ENCODE assay signal across 22 cellular contexts in the genomic region with DNA sequence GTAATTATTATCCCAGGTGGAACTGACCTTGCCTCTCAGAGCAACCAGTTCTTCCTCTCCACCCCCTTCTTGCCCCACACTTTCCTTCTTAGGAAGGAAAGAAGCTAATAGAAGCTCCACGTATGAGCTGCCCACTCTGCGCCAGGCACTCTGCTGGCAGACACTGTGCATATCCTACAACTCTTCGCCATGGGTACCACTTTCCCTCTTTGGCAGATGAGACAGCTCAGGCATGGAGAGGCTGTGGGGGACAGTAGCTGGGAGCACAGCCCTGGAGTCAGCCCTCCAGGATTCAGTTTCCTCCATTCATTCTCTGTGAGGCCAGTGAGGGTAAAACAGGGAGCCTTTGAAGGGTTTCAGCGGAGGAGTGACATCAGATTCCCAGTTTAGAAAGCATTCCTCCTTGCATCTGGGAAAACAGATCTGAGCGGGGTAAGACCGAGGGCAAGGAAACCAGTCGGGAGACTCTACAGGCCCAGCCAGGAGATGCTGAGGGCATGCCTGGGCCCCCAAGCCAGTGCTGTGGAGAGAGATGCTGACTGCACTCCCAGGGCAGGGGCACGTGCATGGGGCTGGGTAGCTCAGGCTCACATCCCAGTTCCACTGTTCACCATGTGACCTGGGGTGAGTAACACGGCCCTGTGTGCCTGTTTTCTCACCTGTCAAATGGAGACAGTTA. TPM values are rescaled to one million over a fixed set of nuclear protein-coding genes. Genes with fewer than 3 reads are reported as not detected.
DNase-seq lines count a peak whose midpoint lies in the region; ATAC-seq and TF ChIP-seq lines count a peak whose summit lies in the region.
"Had no signal": no experiment of that assay in that cellular context is flagged by ENCODE, and none has a peak within 500 bp of the region (broad histone marks: within the 10 kb centered on the region; RNA-seq: fewer than 3 reads in every experiment).

No MANE protein-coding gene starts in this region.

- peak overlapping the region in 3 of 5 donors; percentile 18 to 71 (median 32) for H3K27ac ChIP-seq in adrenal gland
- peak overlapping the region in 56 of 59 donors; percentile 19 to 84 (median 67) for H3K27ac ChIP-seq in dorsolateral prefrontal cortex
- H3K27ac ChIP-seq in stomach: peak overlapping the region in 1 of 5 donors; percentile 29
- no peak overlapping the region for H3K27ac ChIP-seq in WERI-Rb-1
- H3K27ac ChIP-seq: Peyer's patch, SJSA1 had no signal

- intact Hi-C loops in adrenal gland (cut with DNase I) (no loop called here), dorsolateral prefrontal cortex (cut with DNase I) (no loop called here), stomach (cut with DNase I; ENCODE audit: low total_unique reads) (loop anchor here (10.0 kb wide), 1 partner anchor 103 kb away; no protein-coding TSS in a partner anchor)

- no peak for TF ChIP-seq POLR2A in adrenal gland (IDR thresholded peaks at IDR 0.05)
- TF ChIP-seq POLR2A in stomach (IDR thresholded peaks at IDR 0.05): no peak

- no peak for TF ChIP-seq EP300 in stomach (IDR thresholded peaks at IDR 0.05)

- ATAC-seq in GM21515 (IDR thresholded peaks at IDR 0.05; ENCODE audit: unreplicated experiment): no peak
- ATAC-seq: CD8-positive, alpha-beta T cell; left colon had no signal

- no peak overlapping the region for H3K4me3 ChIP-seq in adrenal gland
- H3K4me3 ChIP-seq in dorsolateral prefrontal cortex: no peak overlapping the region
- H3K4me3 ChIP-seq in stomach: no peak overlapping the region
- no peak overlapping the region for H3K4me3 ChIP-seq in WERI-Rb-1 (ENCODE audit: low read depth, low read length)
- H3K4me3 ChIP-seq: Peyer's patch, SJSA1 had no signal

- H3K4me1 ChIP-seq in adrenal gland (replicated peaks in 1 of 2) (peaks cover 45% of the 10 kb centered on the region in 2 donors), stomach (peaks cover 0 to 21% (median 7%) of the 10 kb centered on the region in 4 donors)
- H3K4me1 ChIP-seq: Peyer's patch, SJSA1 had no signal

- WGBS in adrenal gland, 4 donors: 72 to 90% (median 85%) methylated on average over 9 of the region's 9 CpGs
- 75 to 88% (median 86%) methylated on average over 9 of the region's 9 CpGs for WGBS in stomach, 5 donors

- peak in 1 of 7 donors; percentile 13 for DNase-seq in adrenal gland
- peak in 4 of 10 donors; percentile 32 to 47 (median 38) for DNase-seq in dorsolateral prefrontal cortex
- peak; percentile 36 for DNase-seq in midbrain (lab: John Stamatoyannopoulos, UW)
- DNase-seq in stomach: peak; percentile 20
- DNase-seq in HuH-7 (ENCODE audit: low spot score): no peak
- DNase-seq in WERI-Rb-1: no peak
- DNase-seq: activated B cell treated with CpG ODN at 0.5 μM for 24 hours; activated CD4-positive, alpha-beta memory T cell treated with anti-CD3 and anti-CD28 coated beads, Interleukin-2, amount 10 ng/mL, durations not matched to agents 7 days and 5 days; activated naive CD4-positive, alpha-beta T cell treated with anti-CD3 and anti-CD28 coated beads, Interleukin-2, amount 10 ng/mL, durations not matched to agents 7 days and 5 days; CD8-positive, alpha-beta T cell; dermis blood vessel endothelial cell; DMS53; KBM-7; left colon; MV-4-11; NCI-H187 treated with DMSO at 0.1 percent for 48 hours; NCI-H446 treated with DMSO at 0.1 percent for 48 hours; stimulated activated CD4-positive, alpha-beta T cell treated with anti-CD3 and anti-CD28 coated beads, Interleukin-4, amount 100 ng/mL, for 4 hours; T-helper 2 cell had no signal

- H3K9me3 ChIP-seq in adrenal gland (replicated peaks in 1 of 3): no peaks in the 10 kb centered on the region
- H3K9me3 ChIP-seq in stomach: no peaks in the 10 kb centered on the region
- H3K9me3 ChIP-seq in WERI-Rb-1 (ENCODE audit: severe bottlenecking): no peaks in the 10 kb centered on the region
- H3K9me3 ChIP-seq: Peyer's patch, SJSA1 had no signal

- peaks cover 0 to 9% of the 10 kb centered on the region in 2 donors for H3K36me3 ChIP-seq in adrenal gland (replicated peaks in 1 of 2)
- peaks cover 0 to 43% (median 36%) of the 10 kb centered on the region in 4 donors for H3K36me3 ChIP-seq in stomach
- H3K36me3 ChIP-seq in WERI-Rb-1: 0 out of 2 replicates have a peak, but pooled peaks cover 4% of the 10 kb centered on the region

- no peak for TF ChIP-seq CTCF in adrenal gland (IDR thresholded peaks at IDR 0.05)
- TF ChIP-seq CTCF in dorsolateral prefrontal cortex (IDR thresholded peaks at IDR 0.05 in 54 of 56, conservative IDR thresholded peaks at IDR 0.05 in 2 of 56; ENCODE audit: low read depth in 1 of 56, partially characterized antibody in 56 of 56): no peak
- TF ChIP-seq CTCF in stomach (IDR thresholded peaks at IDR 0.05): no peak
- no peak for TF ChIP-seq CTCF in WERI-Rb-1 (IDR thresholded peaks at IDR 0.05; ENCODE audit: low read depth, low read length)

- no peaks in the 10 kb centered on the region for H3K27me3 ChIP-seq in adrenal gland
- H3K27me3 ChIP-seq in dorsolateral prefrontal cortex: no peaks in the 10 kb centered on the region
- H3K27me3 ChIP-seq in stomach: no peaks in the 10 kb centered on the region
- H3K27me3 ChIP-seq in WERI-Rb-1 (ENCODE audit: insufficient read depth, low read depth, severe bottlenecking): no peaks in the 10 kb centered on the region
- H3K27me3 ChIP-seq: Peyer's patch, SJSA1 had no signal

RNA-seq across cellular contexts. Expression of gene EMID1, which starts 58.3 kb away (rescaled TPM):
- total RNA-seq in adrenal gland (10 to 100 TPM; 12.7 to 70.9 (median 43.6) TPM), dorsolateral prefrontal cortex (10 to 100 TPM; 10.3 to 60.6 (median 25.2) TPM), stomach (10 to 100 TPM in 2 of 5 donors, 1 to 10 TPM in 2, not detected in 1; 1.8 to 23.6 (median 9.5) TPM)
- polyA plus RNA-seq in adrenal gland (10 to 100 TPM in 2 of 3 donors, 1 to 10 TPM in 1; 2.5 to 36.9 (median 35.2) TPM), stomach (10 to 100 TPM in 2 of 3 donors, 1 to 10 TPM in 1; 2.5 to 12.7 (median 10.3) TPM)
- total RNA-seq: activated B cell treated with CpG ODN at 0.5 μM for 24 hours; CD8-positive, alpha-beta T cell had no signal

Comparison
In these comparisons a context has a peak if more than half of its experiments do, and no peak if none do; other contexts are left out.
1. DNase-seq: peak in midbrain (single experiment) and stomach (single experiment); none in HuH-7 (single experiment) and WERI-Rb-1 (single experiment).